Comparison of ENCODE assay signal across 9 cellular contexts in genomic region chr19:3357731-3358391, GRCh38. TPM values are rescaled to one million over a fixed set of nuclear protein-coding genes. Genes with fewer than 3 reads are reported as not detected.
A peak's percentile ranks its signal among the peaks of the same experiment; 100 is the strongest.
DNase-seq lines count a peak whose midpoint lies in the region; ATAC-seq and TF ChIP-seq lines count a peak whose summit lies in the region.
"Had no signal": no experiment of that assay in that cellular context is flagged by ENCODE, and none has a peak within 500 bp of the region (broad histone marks: within the 10 kb centered on the region; RNA-seq: fewer than 3 reads in every experiment).

No MANE protein-coding gene starts in this region.

- H3K4me3 ChIP-seq in colonic mucosa, result no peak overlapping the region
- no peak overlapping the region for H3K4me3 ChIP-seq in trophoblast cell (ENCODE audit: low read depth, low read length)

- H3K79me2 ChIP-seq in trophoblast cell (ENCODE audit: control insufficient read depth, insufficient read depth, low read length, poor library complexity), result no peaks in the 10 kb centered on the region

- no peak overlapping the region for H4K8ac ChIP-seq in trophoblast cell (ENCODE audit: low read depth, low read length)

- peaks cover 5% of the 10 kb centered on the region for H3K36me3 Mint-ChIP-seq in CD4-positive, alpha-beta T cell (ENCODE audit: low read depth)

- no CpG with 5 or more reads among the region's 19 CpGs for WGBS in trophoblast cell (ENCODE audit: extremely low coverage, insufficient coverage, insufficient read length)

- POLR2A ChIA-PET in CD4-positive, alpha-beta T cell (lab: Charles Lee), result interaction anchor here (1.9 kb wide), 1 partner anchor 20 kb away, joined by 15 read pairs; no protein-coding TSS in a partner anchor

- H3K79me1 ChIP-seq in trophoblast cell (ENCODE audit: low read length), result no peaks in the 10 kb centered on the region

- H3K9ac ChIP-seq in colonic mucosa (ENCODE audit: low read depth in 2 of 2, low read length in 2 of 2) (peak overlapping the region; percentile 38 to 41), trophoblast cell (ENCODE audit: low read length) (no peak overlapping the region)

- no peak for TF ChIP-seq CTCF in CD4-positive, alpha-beta T cell (IDR thresholded peaks at IDR 0.05)
- TF ChIP-seq CTCF in colonic mucosa (IDR thresholded peaks at IDR 0.05), result no peak

- H3K23ac ChIP-seq in trophoblast cell (ENCODE audit: low read length), result no peak overlapping the region

- H2AK5ac ChIP-seq in trophoblast cell (ENCODE audit: low read length), result no peak overlapping the region

- H3K27me3 Mint-ChIP-seq in CD4-positive, alpha-beta T cell, result no peaks in the 10 kb centered on the region

- H2BK5ac ChIP-seq in trophoblast cell (ENCODE audit: low read depth, low read length, poor library complexity), result no peak overlapping the region

- CTCF ChIA-PET in CD4-positive, alpha-beta T cell (lab: Charles Lee), result no interaction called here

- H4K91ac ChIP-seq in trophoblast cell (ENCODE audit: low read depth, low read length), result no peak overlapping the region

- peak; percentile 40 for ATAC-seq in CD4-positive, alpha-beta T cell (ENCODE audit: poor library complexity)

- H2BK12ac ChIP-seq in trophoblast cell (ENCODE audit: low read length), result no peak overlapping the region

- no peak overlapping the region for H3K18ac ChIP-seq in trophoblast cell (ENCODE audit: low read length)

- no peaks in the 10 kb centered on the region for H3K9me3 Mint-ChIP-seq in CD4-positive, alpha-beta T cell

- H3K36me3 ChIP-seq in colonic mucosa (no peaks in the 10 kb centered on the region), trophoblast cell (ENCODE audit: control insufficient read depth in 1 of 2, insufficient read depth in 2 of 2, low read length in 2 of 2) (no peaks in the 10 kb centered on the region)

- H3K27ac ChIP-seq in CD4-positive, alpha-beta T cell (ENCODE audit: low read depth, low read length), result no peak overlapping the region
- H3K27ac ChIP-seq in colonic mucosa, result no peak overlapping the region
- no peak overlapping the region for H3K27ac ChIP-seq in trophoblast cell (ENCODE audit: low read depth, low read length)

- DNase-seq in CD4-positive, alpha-beta T cell, result peak in 1 of 10 experiments; percentile 18
- DNase-seq in NCI-H82 (lab: John Stamatoyannopoulos, UW) (peak; percentile 89), colonic mucosa (no peak), trophoblast cell (peak; percentile 94 to 95), NCI-H2107 (lab: John Stamatoyannopoulos, UW) (no peak), HT-29 (ENCODE audit: low spot score) (no peak)
- DNase-seq in effector CD4-positive, alpha-beta T cell, result no peak
- no peak for DNase-seq in stimulated activated CD4-positive, alpha-beta T cell treated with anti-CD3 and anti-CD28 coated beads, Interleukin-15, amount 100 ng/mL, for 24 hours
- DNase-seq: testis had no signal

- H3K9me3 ChIP-seq in CD4-positive, alpha-beta T cell (ENCODE audit: control insufficient read depth, low read length), result no peaks in the 10 kb centered on the region
- H3K9me3 ChIP-seq in colonic mucosa (no peaks in the 10 kb centered on the region), trophoblast cell (ENCODE audit: insufficient read depth, low read depth, low read length) (peaks cover 13% of the 10 kb centered on the region)
- H3K9me3 ChIP-seq: testis had no signal

- no peak overlapping the region for H4K12ac ChIP-seq in trophoblast cell (ENCODE audit: low read depth, low read length)

- H3K27me3 ChIP-seq in CD4-positive, alpha-beta T cell (ENCODE audit: control insufficient read depth, insufficient read depth, low read length), result no peaks in the 10 kb centered on the region
- no peaks in the 10 kb centered on the region for H3K27me3 ChIP-seq in colonic mucosa
- H3K27me3 ChIP-seq in trophoblast cell (ENCODE audit: insufficient read depth, low read length), result peaks cover 66% of the 10 kb centered on the region
- H3K27me3 ChIP-seq: testis had no signal

- no peak overlapping the region for H2BK120ac ChIP-seq in trophoblast cell (ENCODE audit: insufficient read depth, low read length, poor library complexity)

- H3K4me1 ChIP-seq in colonic mucosa, result peaks cover 7% of the 10 kb centered on the region
- H3K4me1 ChIP-seq in trophoblast cell (ENCODE audit: control insufficient read depth in 1 of 2, insufficient read depth in 2 of 2, low read length in 2 of 2), result no peaks in the 10 kb centered on the region

- peak overlapping the region; percentile 91 for H3K27ac Mint-ChIP-seq in CD4-positive, alpha-beta T cell

- H2AFZ ChIP-seq in trophoblast cell (ENCODE audit: insufficient read depth, low read length, poor library complexity), result no peak overlapping the region

- H3K14ac ChIP-seq in trophoblast cell (ENCODE audit: low read length), result no peak overlapping the region

- H3K4me3 Mint-ChIP-seq in CD4-positive, alpha-beta T cell, result peak overlapping the region; percentile 93

- no peak overlapping the region for H3K4me2 ChIP-seq in trophoblast cell (ENCODE audit: low read length)

- intact Hi-C loops in CD4-positive, alpha-beta T cell (cut with DNase I, micrococcal nuclease), result no loop called here
- intact Hi-C loops in colonic mucosa (cut with DNase I), result no loop called here

- peaks cover 35% of the 10 kb centered on the region for H3K4me1 Mint-ChIP-seq in CD4-positive, alpha-beta T cell (ENCODE audit: low read depth)

- H3K4ac ChIP-seq in trophoblast cell (ENCODE audit: low read depth, low read length), result no peak overlapping the region

RNA-seq across cellular contexts. Expression of gene NFIC, which starts 8.5 kb away (rescaled TPM):
- total RNA-seq in CD4-positive, alpha-beta T cell, result 10 to 100 TPM; 22.1 to 22.2 TPM
- 10 to 100 TPM; 42.0 to 71.3 TPM for total RNA-seq in colonic mucosa
- 5.4 and 6.1 TPM in 2 replicates for polyA plus RNA-seq in trophoblast cell (2013)
- total RNA-seq in HT-29 (2014; rRNA removed; shearing (Covaris generic)), result 23.1 and 34.2 TPM in 2 replicates

Comparison
In these comparisons a context has a peak if more than half of its experiments do, and no peak if none do; other contexts are left out.
1. DNase-seq: peak in NCI-H82 (single experiment) and trophoblast cell (2 of 2); none in colonic mucosa (single experiment), effector CD4-positive, alpha-beta T cell (single experiment), stimulated activated CD4-positive, alpha-beta T cell treated with anti-CD3 and anti-CD28 coated beads, Interleukin-15, amount 100 ng/mL, for 24 hours (single experiment), NCI-H2107 (single experiment) and HT-29 (single experiment).